In the genomic region with DNA sequence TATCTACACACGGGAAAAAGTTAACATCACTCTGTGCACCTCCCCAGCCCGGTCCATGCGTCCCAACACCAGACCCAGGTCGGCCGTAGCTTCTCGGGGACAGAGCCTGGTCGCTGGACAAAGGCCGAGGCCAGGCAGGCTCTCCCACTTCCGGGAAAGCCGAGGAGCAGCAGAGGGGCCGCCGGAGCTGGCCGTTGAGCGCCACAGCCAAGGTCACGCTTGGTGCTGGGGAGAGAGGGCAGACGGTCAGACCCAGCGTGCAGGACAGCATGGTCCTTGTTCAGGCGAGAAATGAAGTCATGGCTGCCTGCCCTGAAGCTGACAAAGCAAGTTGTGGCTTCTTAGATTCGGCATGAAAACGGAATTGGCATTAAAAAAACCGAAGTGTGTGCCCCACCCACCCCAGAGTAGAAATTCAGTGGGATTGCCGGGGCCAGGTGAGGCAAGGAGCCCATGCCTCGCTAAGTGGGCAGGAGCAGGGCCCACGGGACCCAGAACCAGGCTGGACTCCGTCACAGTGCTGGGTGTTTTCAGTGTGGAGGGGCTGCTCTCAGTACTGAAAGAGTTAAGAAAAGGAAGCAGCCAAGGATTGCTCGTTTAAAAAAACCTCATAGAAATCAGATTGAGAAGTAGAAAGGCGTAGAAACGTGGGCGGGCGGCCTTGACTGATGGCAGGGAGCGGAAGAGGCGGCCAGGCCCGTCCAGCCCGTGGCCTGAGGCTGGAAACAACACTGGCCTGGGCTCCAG, we compare ENCODE assay signal across 1 cellular context.
TF ChIP-seq lines count a peak whose summit lies in the region.

No MANE protein-coding gene starts in this region.

TF ChIP-seq in HepG2, 621 proteins besides CTCF, POLR2A, EP300 and RAD21 (continued from another document and continues in another):
- TF ChIP-seq, protein P1, sequence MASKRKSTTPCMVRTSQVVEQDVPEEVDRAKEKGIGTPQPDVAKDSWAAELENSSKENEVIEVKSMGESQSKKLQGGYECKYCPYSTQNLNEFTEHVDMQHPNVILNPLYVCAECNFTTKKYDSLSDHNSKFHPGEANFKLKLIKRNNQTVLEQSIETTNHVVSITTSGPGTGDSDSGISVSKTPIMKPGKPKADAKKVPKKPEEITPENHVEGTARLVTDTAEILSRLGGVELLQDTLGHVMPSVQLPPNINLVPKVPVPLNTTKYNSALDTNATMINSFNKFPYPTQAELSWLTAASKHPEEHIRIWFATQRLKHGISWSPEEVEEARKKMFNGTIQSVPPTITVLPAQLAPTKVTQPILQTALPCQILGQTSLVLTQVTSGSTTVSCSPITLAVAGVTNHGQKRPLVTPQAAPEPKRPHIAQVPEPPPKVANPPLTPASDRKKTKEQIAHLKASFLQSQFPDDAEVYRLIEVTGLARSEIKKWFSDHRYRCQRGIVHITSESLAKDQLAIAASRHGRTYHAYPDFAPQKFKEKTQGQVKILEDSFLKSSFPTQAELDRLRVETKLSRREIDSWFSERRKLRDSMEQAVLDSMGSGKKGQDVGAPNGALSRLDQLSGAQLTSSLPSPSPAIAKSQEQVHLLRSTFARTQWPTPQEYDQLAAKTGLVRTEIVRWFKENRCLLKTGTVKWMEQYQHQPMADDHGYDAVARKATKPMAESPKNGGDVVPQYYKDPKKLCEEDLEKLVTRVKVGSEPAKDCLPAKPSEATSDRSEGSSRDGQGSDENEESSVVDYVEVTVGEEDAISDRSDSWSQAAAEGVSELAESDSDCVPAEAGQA (IDR thresholded peaks at IDR 0.05; ENCODE audit: low read depth), result no peak
- TF ChIP-seq, protein P1 (CRISPR knock-in tag; IDR thresholded peaks at IDR 0.05; ENCODE audit: borderline replicate concordance), result no peak; the same call in 1 of the 2 replicates
- TF ChIP-seq ZNF12 (CRISPR knock-in tag; IDR thresholded peaks at IDR 0.05) (no peak), ZFP90 (CRISPR knock-in tag; IDR thresholded peaks at IDR 0.05; ENCODE audit: borderline replicate concordance) (peak; percentile 90; the same call in 1 of the 2 replicates), IKZF1 (IDR thresholded peaks at IDR 0.05) (no peak), CHD4 (IDR thresholded peaks at IDR 0.05; ENCODE audit: borderline replicate concordance, low read length) (no peak), ZNF333 (CRISPR knock-in tag; IDR thresholded peaks at IDR 0.05; ENCODE audit: borderline replicate concordance) (0 out of 2 replicates have a peak, but pooled peaks have one; percentile 76), TCF7L2 (IDR thresholded peaks at IDR 0.05; ENCODE audit: low read depth, low read length) (no peak), TOE1 (CRISPR knock-in tag; IDR thresholded peaks at IDR 0.05) (no peak), HDAC2 (CRISPR knock-in tag; IDR thresholded peaks at IDR 0.05) (peak; percentile 75; the same call in 1 of the 2 replicates), GLI4 (CRISPR knock-in tag; IDR thresholded peaks at IDR 0.05; ENCODE audit: borderline replicate concordance) (no peak), SRSF4 (IDR thresholded peaks at IDR 0.05; ENCODE audit: low read depth, low read length, poor library complexity, severe bottlenecking) (no peak), GABPB1 (CRISPR knock-in tag; IDR thresholded peaks at IDR 0.05) (peak; percentile 91), ZNF17 (CRISPR knock-in tag; IDR thresholded peaks at IDR 0.05) (no peak), ZNF264 (CRISPR knock-in tag; IDR thresholded peaks at IDR 0.05) (0 out of 2 replicates have a peak, but pooled peaks have one; percentile 30), ZNF224 (CRISPR knock-in tag; IDR thresholded peaks at IDR 0.05) (0 out of 2 replicates have a peak, but pooled peaks have one; percentile 59), MBNL3 (CRISPR knock-in tag; conservative IDR thresholded peaks at IDR 0.05) (no peak), FOXO1 (CRISPR knock-in tag; IDR thresholded peaks at IDR 0.05) (peak; percentile 60), RBM22 (optimal IDR thresholded peaks at IDR 0.05; ENCODE audit: low read length) (peak; percentile 45), FOXK2 (IDR thresholded peaks at IDR 0.05) (no peak), CHD2 (IDR thresholded peaks at IDR 0.05; ENCODE audit: low read depth, low read length) (no peak)
- TF ChIP-seq, protein P2, sequence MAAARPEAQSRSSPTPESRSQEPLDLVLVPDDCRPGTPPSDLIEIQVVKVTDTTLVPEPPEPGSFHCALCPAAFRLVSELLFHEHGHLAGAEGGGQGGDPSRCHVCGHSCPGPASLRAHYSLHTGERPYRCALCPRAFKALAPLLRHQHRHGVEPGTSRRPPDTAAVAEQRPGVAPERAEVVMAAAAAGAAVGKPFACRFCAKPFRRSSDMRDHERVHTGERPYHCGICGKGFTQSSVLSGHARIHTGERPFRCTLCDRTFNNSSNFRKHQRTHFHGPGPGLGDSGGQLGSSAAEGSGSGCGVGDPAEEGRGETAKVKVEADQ (CRISPR knock-in tag; IDR thresholded peaks at IDR 0.05; ENCODE audit: borderline replicate concordance), result peak; percentile 80; the same call in 1 of the 2 replicates
- TF ChIP-seq, protein P3, sequence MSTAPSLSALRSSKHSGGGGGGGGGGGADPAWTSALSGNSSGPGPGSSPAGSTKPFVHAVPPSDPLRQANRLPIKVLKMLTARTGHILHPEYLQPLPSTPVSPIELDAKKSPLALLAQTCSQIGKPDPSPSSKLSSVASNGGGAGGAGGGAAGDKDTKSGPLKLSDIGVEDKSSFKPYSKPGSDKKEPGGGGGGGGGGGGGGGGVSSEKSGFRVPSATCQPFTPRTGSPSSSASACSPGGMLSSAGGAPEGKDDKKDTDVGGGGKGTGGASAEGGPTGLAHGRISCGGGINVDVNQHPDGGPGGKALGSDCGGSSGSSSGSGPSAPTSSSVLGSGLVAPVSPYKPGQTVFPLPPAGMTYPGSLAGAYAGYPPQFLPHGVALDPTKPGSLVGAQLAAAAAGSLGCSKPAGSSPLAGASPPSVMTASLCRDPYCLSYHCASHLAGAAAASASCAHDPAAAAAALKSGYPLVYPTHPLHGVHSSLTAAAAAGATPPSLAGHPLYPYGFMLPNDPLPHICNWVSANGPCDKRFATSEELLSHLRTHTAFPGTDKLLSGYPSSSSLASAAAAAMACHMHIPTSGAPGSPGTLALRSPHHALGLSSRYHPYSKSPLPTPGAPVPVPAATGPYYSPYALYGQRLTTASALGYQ (CRISPR knock-in tag; IDR thresholded peaks at IDR 0.05), result peak; percentile 25; the same call in 1 of the 2 replicates
- TF ChIP-seq, protein P4, sequence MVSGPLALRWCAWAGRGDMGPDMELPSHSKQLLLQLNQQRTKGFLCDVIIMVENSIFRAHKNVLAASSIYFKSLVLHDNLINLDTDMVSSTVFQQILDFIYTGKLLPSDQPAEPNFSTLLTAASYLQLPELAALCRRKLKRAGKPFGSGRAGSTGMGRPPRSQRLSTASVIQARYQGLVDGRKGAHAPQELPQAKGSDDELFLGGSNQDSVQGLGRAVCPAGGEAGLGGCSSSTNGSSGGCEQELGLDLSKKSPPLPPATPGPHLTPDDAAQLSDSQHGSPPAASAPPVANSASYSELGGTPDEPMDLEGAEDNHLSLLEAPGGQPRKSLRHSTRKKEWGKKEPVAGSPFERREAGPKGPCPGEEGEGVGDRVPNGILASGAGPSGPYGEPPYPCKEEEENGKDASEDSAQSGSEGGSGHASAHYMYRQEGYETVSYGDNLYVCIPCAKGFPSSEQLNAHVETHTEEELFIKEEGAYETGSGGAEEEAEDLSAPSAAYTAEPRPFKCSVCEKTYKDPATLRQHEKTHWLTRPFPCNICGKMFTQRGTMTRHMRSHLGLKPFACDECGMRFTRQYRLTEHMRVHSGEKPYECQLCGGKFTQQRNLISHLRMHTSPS (CRISPR knock-in tag; IDR thresholded peaks at IDR 0.05; ENCODE audit: low read depth), result peak; percentile 49
- TF ChIP-seq, protein P5, sequence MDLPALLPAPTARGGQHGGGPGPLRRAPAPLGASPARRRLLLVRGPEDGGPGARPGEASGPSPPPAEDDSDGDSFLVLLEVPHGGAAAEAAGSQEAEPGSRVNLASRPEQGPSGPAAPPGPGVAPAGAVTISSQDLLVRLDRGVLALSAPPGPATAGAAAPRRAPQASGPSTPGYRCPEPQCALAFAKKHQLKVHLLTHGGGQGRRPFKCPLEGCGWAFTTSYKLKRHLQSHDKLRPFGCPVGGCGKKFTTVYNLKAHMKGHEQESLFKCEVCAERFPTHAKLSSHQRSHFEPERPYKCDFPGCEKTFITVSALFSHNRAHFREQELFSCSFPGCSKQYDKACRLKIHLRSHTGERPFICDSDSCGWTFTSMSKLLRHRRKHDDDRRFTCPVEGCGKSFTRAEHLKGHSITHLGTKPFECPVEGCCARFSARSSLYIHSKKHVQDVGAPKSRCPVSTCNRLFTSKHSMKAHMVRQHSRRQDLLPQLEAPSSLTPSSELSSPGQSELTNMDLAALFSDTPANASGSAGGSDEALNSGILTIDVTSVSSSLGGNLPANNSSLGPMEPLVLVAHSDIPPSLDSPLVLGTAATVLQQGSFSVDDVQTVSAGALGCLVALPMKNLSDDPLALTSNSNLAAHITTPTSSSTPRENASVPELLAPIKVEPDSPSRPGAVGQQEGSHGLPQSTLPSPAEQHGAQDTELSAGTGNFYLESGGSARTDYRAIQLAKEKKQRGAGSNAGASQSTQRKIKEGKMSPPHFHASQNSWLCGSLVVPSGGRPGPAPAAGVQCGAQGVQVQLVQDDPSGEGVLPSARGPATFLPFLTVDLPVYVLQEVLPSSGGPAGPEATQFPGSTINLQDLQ (CRISPR knock-in tag; IDR thresholded peaks at IDR 0.05), result no peak
- TF ChIP-seq, protein P6, sequence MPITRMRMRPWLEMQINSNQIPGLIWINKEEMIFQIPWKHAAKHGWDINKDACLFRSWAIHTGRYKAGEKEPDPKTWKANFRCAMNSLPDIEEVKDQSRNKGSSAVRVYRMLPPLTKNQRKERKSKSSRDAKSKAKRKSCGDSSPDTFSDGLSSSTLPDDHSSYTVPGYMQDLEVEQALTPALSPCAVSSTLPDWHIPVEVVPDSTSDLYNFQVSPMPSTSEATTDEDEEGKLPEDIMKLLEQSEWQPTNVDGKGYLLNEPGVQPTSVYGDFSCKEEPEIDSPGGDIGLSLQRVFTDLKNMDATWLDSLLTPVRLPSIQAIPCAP (CRISPR knock-in tag; IDR thresholded peaks at IDR 0.05; ENCODE audit: low read depth), result no peak
- TF ChIP-seq, protein P7, sequence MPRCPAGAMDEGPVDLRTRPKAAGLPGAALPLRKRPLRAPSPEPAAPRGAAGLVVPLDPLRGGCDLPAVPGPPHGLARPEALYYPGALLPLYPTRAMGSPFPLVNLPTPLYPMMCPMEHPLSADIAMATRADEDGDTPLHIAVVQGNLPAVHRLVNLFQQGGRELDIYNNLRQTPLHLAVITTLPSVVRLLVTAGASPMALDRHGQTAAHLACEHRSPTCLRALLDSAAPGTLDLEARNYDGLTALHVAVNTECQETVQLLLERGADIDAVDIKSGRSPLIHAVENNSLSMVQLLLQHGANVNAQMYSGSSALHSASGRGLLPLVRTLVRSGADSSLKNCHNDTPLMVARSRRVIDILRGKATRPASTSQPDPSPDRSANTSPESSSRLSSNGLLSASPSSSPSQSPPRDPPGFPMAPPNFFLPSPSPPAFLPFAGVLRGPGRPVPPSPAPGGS (CRISPR knock-in tag; IDR thresholded peaks at IDR 0.05), result peak; percentile 77
- TF ChIP-seq, protein P8, sequence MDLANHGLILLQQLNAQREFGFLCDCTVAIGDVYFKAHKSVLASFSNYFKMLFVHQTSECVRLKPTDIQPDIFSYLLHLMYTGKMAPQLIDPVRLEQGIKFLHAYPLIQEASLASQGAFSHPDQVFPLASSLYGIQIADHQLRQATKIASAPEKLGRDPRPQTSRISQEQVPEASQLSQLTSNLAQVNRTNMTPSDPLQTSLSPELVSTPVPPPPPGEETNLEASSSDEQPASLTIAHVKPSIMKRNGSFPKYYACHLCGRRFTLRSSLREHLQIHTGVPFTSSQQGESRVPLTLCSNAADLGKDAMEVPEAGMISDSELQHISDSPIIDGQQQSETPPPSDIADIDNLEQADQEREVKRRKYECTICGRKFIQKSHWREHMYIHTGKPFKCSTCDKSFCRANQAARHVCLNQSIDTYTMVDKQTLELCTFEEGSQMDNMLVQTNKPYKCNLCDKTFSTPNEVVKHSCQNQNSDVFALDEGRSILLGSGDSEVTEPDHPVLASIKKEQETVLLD (CRISPR knock-in tag; IDR thresholded peaks at IDR 0.05; ENCODE audit: low read depth), result no peak
- TF ChIP-seq, protein P9, sequence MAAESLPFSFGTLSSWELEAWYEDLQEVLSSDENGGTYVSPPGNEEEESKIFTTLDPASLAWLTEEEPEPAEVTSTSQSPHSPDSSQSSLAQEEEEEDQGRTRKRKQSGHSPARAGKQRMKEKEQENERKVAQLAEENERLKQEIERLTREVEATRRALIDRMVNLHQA (CRISPR knock-in tag; IDR thresholded peaks at IDR 0.05), result no peak
- TF ChIP-seq, protein P10, sequence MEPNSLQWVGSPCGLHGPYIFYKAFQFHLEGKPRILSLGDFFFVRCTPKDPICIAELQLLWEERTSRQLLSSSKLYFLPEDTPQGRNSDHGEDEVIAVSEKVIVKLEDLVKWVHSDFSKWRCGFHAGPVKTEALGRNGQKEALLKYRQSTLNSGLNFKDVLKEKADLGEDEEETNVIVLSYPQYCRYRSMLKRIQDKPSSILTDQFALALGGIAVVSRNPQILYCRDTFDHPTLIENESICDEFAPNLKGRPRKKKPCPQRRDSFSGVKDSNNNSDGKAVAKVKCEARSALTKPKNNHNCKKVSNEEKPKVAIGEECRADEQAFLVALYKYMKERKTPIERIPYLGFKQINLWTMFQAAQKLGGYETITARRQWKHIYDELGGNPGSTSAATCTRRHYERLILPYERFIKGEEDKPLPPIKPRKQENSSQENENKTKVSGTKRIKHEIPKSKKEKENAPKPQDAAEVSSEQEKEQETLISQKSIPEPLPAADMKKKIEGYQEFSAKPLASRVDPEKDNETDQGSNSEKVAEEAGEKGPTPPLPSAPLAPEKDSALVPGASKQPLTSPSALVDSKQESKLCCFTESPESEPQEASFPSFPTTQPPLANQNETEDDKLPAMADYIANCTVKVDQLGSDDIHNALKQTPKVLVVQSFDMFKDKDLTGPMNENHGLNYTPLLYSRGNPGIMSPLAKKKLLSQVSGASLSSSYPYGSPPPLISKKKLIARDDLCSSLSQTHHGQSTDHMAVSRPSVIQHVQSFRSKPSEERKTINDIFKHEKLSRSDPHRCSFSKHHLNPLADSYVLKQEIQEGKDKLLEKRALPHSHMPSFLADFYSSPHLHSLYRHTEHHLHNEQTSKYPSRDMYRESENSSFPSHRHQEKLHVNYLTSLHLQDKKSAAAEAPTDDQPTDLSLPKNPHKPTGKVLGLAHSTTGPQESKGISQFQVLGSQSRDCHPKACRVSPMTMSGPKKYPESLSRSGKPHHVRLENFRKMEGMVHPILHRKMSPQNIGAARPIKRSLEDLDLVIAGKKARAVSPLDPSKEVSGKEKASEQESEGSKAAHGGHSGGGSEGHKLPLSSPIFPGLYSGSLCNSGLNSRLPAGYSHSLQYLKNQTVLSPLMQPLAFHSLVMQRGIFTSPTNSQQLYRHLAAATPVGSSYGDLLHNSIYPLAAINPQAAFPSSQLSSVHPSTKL (CRISPR knock-in tag; IDR thresholded peaks at IDR 0.05), result peak; percentile 70
